8 cellular contexts compared by ENCODE assay signal in the genomic region with DNA sequence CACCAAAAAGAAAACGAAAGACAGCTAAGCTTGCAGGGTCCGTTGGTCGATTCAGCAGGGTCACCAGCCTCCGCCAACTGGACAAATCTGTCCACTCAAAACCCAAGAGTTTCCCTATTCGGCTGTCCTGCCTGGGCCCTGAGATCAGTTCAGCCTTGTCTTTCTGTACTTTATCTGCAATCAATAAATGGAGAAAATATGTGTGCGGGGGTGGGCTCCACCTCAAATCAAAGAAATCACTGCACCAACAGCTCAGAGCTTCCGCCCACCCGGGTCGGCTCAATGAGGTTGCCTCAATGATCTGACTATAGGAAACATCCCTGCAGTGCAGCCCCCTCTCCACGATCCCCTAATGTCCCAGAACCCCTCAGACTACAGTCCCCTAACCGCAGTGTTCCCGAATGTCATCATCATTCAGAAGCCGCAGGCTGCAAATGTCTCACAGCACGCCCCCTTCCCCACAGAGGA. TPM values are rescaled to one million over a fixed set of nuclear protein-coding genes. Genes with fewer than 3 reads are reported as not detected.
DNase-seq lines count a peak whose midpoint lies in the region; ATAC-seq and TF ChIP-seq lines count a peak whose summit lies in the region.

No MANE protein-coding gene starts in this region.

- TF ChIP-seq CTCF in HFFc6 (IDR thresholded peaks at IDR 0.05) = no peak
- no peak for TF ChIP-seq CTCF in WI38 (IDR thresholded peaks at IDR 0.05; ENCODE audit: low read depth, low read length)
- no peak for TF ChIP-seq CTCF in heart left ventricle (IDR thresholded peaks at IDR 0.05)

- H3K4me1 ChIP-seq in CD4-positive, alpha-beta memory T cell (ENCODE audit: insufficient read depth, low read length) = peaks cover 19% of the 10 kb centered on the region
- H3K4me1 ChIP-seq in heart left ventricle (peaks cover 0 to 32% (median 14%) of the 10 kb centered on the region in 12 donors), skeletal muscle satellite cell (ENCODE audit: control insufficient read depth, insufficient read depth, low read length) (peaks cover 12% of the 10 kb centered on the region)

- CTCF ChIA-PET in CD4-positive, alpha-beta memory T cell (lab: Charles Lee; ENCODE audit: partially characterized antibody) = interaction anchor here (0.7 to 3.3 kb wide), 8 partner anchors 9 to 141 kb away, joined by 3 to 12 read pairs (median 4); a partner anchor contains a TSS

- 3 to 4% (median 3%) methylated on average over 12 to 14 of the region's 14 CpGs for WGBS in heart left ventricle, 4 donors

- H3K4me3 ChIP-seq in CD4-positive, alpha-beta memory T cell (ENCODE audit: low read length in 2 of 2) = peak overlapping the region; percentile 74 to 97
- peak overlapping the region; percentile 72 for H3K4me3 ChIP-seq in WI38 (ENCODE audit: low read depth, low read length)
- peak overlapping the region; percentile 62 to 93 (median 79) for H3K4me3 ChIP-seq in heart left ventricle
- peak overlapping the region; percentile 90 for H3K4me3 ChIP-seq in skeletal muscle satellite cell (ENCODE audit: low read length)

- TF ChIP-seq POLR2A in heart left ventricle (IDR thresholded peaks at IDR 0.05) = no peak

- H3K36me3 ChIP-seq in CD4-positive, alpha-beta memory T cell (ENCODE audit: insufficient read depth, low read length) = peaks cover 5% of the 10 kb centered on the region
- H3K36me3 ChIP-seq in heart left ventricle (peaks cover 0 to 37% (median 26%) of the 10 kb centered on the region in 9 donors), skeletal muscle satellite cell (ENCODE audit: insufficient read depth, low read length) (peaks cover 16% of the 10 kb centered on the region)

- peaks cover 12 to 35% (median 22%) of the 10 kb centered on the region in 4 donors for H3K4me1 Mint-ChIP-seq in CD4-positive, alpha-beta memory T cell
- H3K4me1 Mint-ChIP-seq in HFFc6 (ENCODE audit: low read depth) = peaks cover 29% of the 10 kb centered on the region

- H3K9ac ChIP-seq in skeletal muscle satellite cell (ENCODE audit: low read depth, low read length) = peak overlapping the region; percentile 82

- H3K4me3 Mint-ChIP-seq in CD4-positive, alpha-beta memory T cell = peak overlapping the region; percentile 94 to 99 (median 98)
- H3K4me3 Mint-ChIP-seq in HFFc6 = peak overlapping the region; percentile 98

- peak overlapping the region; percentile 89 for H3K4me2 ChIP-seq in skeletal muscle satellite cell (ENCODE audit: low read length)

- no peaks in the 10 kb centered on the region for H3K27me3 ChIP-seq in CD4-positive, alpha-beta memory T cell (ENCODE audit: insufficient read depth, low read length)
- no peaks in the 10 kb centered on the region for H3K27me3 ChIP-seq in heart left ventricle
- no peaks in the 10 kb centered on the region for H3K27me3 ChIP-seq in skeletal muscle satellite cell (ENCODE audit: control insufficient read depth, insufficient read depth, low read length)

- POLR2A ChIA-PET in CD4-positive, alpha-beta memory T cell (lab: Charles Lee; ENCODE audit: partially characterized antibody) = interaction anchor here (0.7 to 3.5 kb wide), 16 partner anchors 9 to 235 kb away, joined by 3 to 30 read pairs (median 10); a partner anchor contains a TSS

- intact Hi-C loops in CD4-positive, alpha-beta memory T cell (cut with micrococcal nuclease) = loop anchor here (1.0 to 2.0 kb wide), 9 partner anchors 9 to 142 kb away; a partner anchor contains a TSS
- intact Hi-C loops in heart left ventricle (cut with DNase I) = loop anchor here in 8 of 10 donors (1.0 to 5.0 kb wide), 6 partner anchors 22 to 56 kb away; a partner anchor contains a TSS

- peak overlapping the region; percentile 89 for H3K27ac ChIP-seq in CD4-positive, alpha-beta memory T cell (ENCODE audit: low read depth, low read length)
- peak overlapping the region; percentile 56 to 96 (median 89) for H3K27ac ChIP-seq in heart left ventricle

- H3K36me3 Mint-ChIP-seq in CD4-positive, alpha-beta memory T cell = peaks cover 8 to 21% of the 10 kb centered on the region in 2 donors
- H3K36me3 Mint-ChIP-seq in HFFc6 (ENCODE audit: low read depth) = no peaks in the 10 kb centered on the region; the same call in none of the 2 replicates

- peak overlapping the region; percentile 94 to 99 (median 97) for H3K27ac Mint-ChIP-seq in CD4-positive, alpha-beta memory T cell
- peak overlapping the region; percentile 88 for H3K27ac Mint-ChIP-seq in HFFc6

- ATAC-seq in heart left ventricle (peak in 3 of 4 donors; percentile 1 to 24 (median 3)), HG03097 (IDR thresholded peaks at IDR 0.05; ENCODE audit: low FRiP score, unreplicated experiment) (no peak)

- no peaks in the 10 kb centered on the region for H3K9me3 ChIP-seq in CD4-positive, alpha-beta memory T cell (ENCODE audit: control insufficient read depth in 1 of 2, low read length in 2 of 2)
- no peaks in the 10 kb centered on the region for H3K9me3 ChIP-seq in heart left ventricle
- no peaks in the 10 kb centered on the region for H3K9me3 ChIP-seq in skeletal muscle satellite cell (replicated peaks; ENCODE audit: low read length)

- no peaks in the 10 kb centered on the region for H3K9me3 Mint-ChIP-seq in CD4-positive, alpha-beta memory T cell
- no peaks in the 10 kb centered on the region for H3K9me3 Mint-ChIP-seq in HFFc6

- DNase-seq in CD4-positive, alpha-beta memory T cell = no peak
- no peak for DNase-seq in HFFc6
- no peak for DNase-seq in heart left ventricle
- no peak for DNase-seq in middle frontal gyrus (ENCODE audit: extremely low spot score, low spot score)
- no peak for DNase-seq in amniotic stem cell (lab: John Stamatoyannopoulos, UW)

- H3K27me3 Mint-ChIP-seq in CD4-positive, alpha-beta memory T cell = no peaks in the 10 kb centered on the region
- peaks cover 5% of the 10 kb centered on the region for H3K27me3 Mint-ChIP-seq in HFFc6 (ENCODE audit: insufficient read depth)

RNA-seq across cellular contexts. Expression of a gene that starts 0.4 kb away (rescaled TPM):
- 10 to 100 TPM; 28.5 to 38.1 TPM for total RNA-seq in CD4-positive, alpha-beta memory T cell
- polyA plus RNA-seq in CD4-positive, alpha-beta memory T cell = 10 to 100 TPM in 1 of 2 donors, 1 to 10 TPM in 1; 8.4 to 11.0 TPM
- 10 to 100 TPM; 55.9 to 68.9 (median 62.4) TPM for total RNA-seq in HFFc6 (2021; fragmentation: NEBNext Ultra II Directional; extraction: Animal tissue kit (Norgen Biotek cat#: 25700))
- total RNA-seq in heart left ventricle = 10 to 100 TPM; 13.2 to 30.7 (median 20.8) TPM
- polyA plus RNA-seq in heart left ventricle = 10 to 100 TPM; 12.6 to 28.7 TPM
- 33.0 and 38.9 TPM in 2 replicates for total RNA-seq in skeletal muscle satellite cell (2012; rRNA removed)

RNA-seq across cellular contexts. Expression of a gene that starts 16.5 kb away (rescaled TPM):
- 100 to 1,000 TPM in 1 of 2 experiments, 10 to 100 TPM in 1; 98.5 to 107 TPM for total RNA-seq in CD4-positive, alpha-beta memory T cell
- 100 to 1,000 TPM; 401 to 612 TPM for polyA plus RNA-seq in CD4-positive, alpha-beta memory T cell
- total RNA-seq in HFFc6 (2021; fragmentation: NEBNext Ultra II Directional; extraction: Animal tissue kit (Norgen Biotek cat#: 25700)) = under 1 TPM in 4 of 6 experiments, not detected in 2; 0.31 to 0.46 (median 0.35) TPM
- total RNA-seq in heart left ventricle = 100 to 1,000 TPM in 1 of 9 donors, 10 to 100 TPM in 4, 1 to 10 TPM in 4; 5.4 to 103 (median 10.1) TPM
- 10 to 100 TPM; 13.8 to 21.7 TPM for polyA plus RNA-seq in heart left ventricle
- 2.8 TPM in 1 of 2 replicates, not detected in the other for total RNA-seq in skeletal muscle satellite cell (2012; rRNA removed)

RNA-seq across cellular contexts. Expression of a gene that starts 21.9 kb away (rescaled TPM):
- total RNA-seq in CD4-positive, alpha-beta memory T cell = 100 to 1,000 TPM; 177 to 182 TPM
- polyA plus RNA-seq in CD4-positive, alpha-beta memory T cell = 100 to 1,000 TPM in 1 of 2 donors, 10 to 100 TPM in 1; 75.4 to 126 TPM
- 100 to 1,000 TPM; 138 to 171 (median 158) TPM for total RNA-seq in HFFc6 (2021; fragmentation: NEBNext Ultra II Directional; extraction: Animal tissue kit (Norgen Biotek cat#: 25700))
- total RNA-seq in heart left ventricle = 100 to 1,000 TPM in 7 of 9 donors, 10 to 100 TPM in 2; 66.0 to 218 (median 128) TPM
- 100 to 1,000 TPM in 1 of 2 donors, 10 to 100 TPM in 1; 72.3 to 131 TPM for polyA plus RNA-seq in heart left ventricle
- 104 and 107 TPM in 2 replicates for total RNA-seq in skeletal muscle satellite cell (2012; rRNA removed)

RNA-seq across cellular contexts. Expression of a gene that starts 23.4 kb away (rescaled TPM):
- total RNA-seq in CD4-positive, alpha-beta memory T cell = 10 to 100 TPM; 25.5 to 25.6 TPM
- polyA plus RNA-seq in CD4-positive, alpha-beta memory T cell = 100 to 1,000 TPM; 109 to 136 TPM
- 10 to 100 TPM; 51.2 to 84.2 (median 71.4) TPM for total RNA-seq in HFFc6 (2021; fragmentation: NEBNext Ultra II Directional; extraction: Animal tissue kit (Norgen Biotek cat#: 25700))
- 100 to 1,000 TPM in 1 of 9 donors, 10 to 100 TPM in 8; 21.0 to 186 (median 36.6) TPM for total RNA-seq in heart left ventricle
- polyA plus RNA-seq in heart left ventricle = 10 to 100 TPM; 65.4 to 81.9 TPM
- total RNA-seq in skeletal muscle satellite cell (2012; rRNA removed) = 10.6 and 38.0 TPM in 2 replicates

RNA-seq across cellular contexts. Expression of a gene that starts 34.7 kb away (rescaled TPM):
- 10 to 100 TPM; 73.6 to 77.1 TPM for total RNA-seq in CD4-positive, alpha-beta memory T cell
- 100 to 1,000 TPM; 176 to 215 TPM for polyA plus RNA-seq in CD4-positive, alpha-beta memory T cell
- 100 to 1,000 TPM; 121 to 160 (median 146) TPM for total RNA-seq in HFFc6 (2021; fragmentation: NEBNext Ultra II Directional; extraction: Animal tissue kit (Norgen Biotek cat#: 25700))
- total RNA-seq in heart left ventricle = 100 to 1,000 TPM in 4 of 9 donors, 10 to 100 TPM in 5; 77.7 to 208 (median 92.0) TPM
- 100 to 1,000 TPM; 165 to 235 TPM for polyA plus RNA-seq in heart left ventricle
- 172 and 235 TPM in 2 replicates for total RNA-seq in skeletal muscle satellite cell (2012; rRNA removed)

Comparison
In these comparisons a context has a peak if more than half of its experiments do, and no peak if none do; other contexts are left out.
1. RNA of a gene that starts 16.5 kb away (total RNA-seq): 98.5 to 107 TPM in CD4-positive, alpha-beta memory T cell and 5.4 to 103 TPM in heart left ventricle; 0.31 to 0.46 TPM in HFFc6; every median in the first group is over 4 times any median in the second.
2. Peak in every context shown above with its lines, with median percentiles within 50 percentile points of each other: H3K4me3 ChIP-seq.